Comparison of ENCODE assay signal across 8 cellular contexts in the genomic region with DNA sequence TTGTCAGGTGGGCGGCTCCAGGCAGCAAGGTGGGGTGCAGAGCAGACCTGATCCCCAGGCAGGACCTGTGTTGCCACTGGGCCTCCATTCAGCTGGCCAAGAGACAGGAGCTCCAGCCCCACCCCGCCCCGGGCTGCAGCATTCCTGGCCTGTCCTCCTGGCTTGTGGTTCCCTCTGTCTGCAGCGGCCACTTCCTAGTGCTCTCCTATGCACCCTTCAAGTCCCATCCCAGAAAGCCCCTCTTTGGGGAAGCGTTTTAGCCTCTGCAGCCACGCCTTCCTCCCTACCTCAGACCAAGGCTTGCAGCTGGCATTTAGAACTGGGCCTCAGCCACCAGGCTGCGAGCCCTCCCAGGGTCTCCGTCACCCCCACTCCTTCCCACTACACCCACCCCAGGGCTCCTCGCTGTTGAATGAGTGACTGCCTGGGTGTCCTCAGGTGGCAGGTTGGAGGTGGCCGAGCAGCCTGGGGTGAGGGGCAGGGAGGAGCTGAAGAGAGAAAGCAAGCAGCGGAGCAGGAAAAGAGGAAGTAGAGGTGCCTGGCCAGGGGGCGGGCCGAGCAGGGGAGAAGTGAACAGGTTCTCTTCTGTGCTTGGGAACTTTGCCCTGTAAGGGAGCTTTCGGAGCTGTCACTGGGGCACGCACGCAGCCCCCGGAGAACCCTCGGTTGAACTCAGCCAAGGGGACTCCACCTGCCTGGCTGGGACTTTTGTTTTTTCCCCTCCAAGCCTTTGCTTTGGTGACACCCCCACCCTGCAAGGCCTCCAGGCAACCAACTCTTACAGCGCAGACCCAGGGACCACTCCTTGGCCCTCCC. TPM values are rescaled to one million over a fixed set of nuclear protein-coding genes. Genes with fewer than 3 reads are reported as not detected.
DNase-seq lines count a peak whose midpoint lies in the region; ATAC-seq and TF ChIP-seq lines count a peak whose summit lies in the region.

No MANE protein-coding gene starts in this region.

- H3K4me3 Mint-ChIP-seq in Caco-2 (ENCODE audit: unreplicated experiment) (peak overlapping the region; percentile 92), IgD-negative memory B cell (peak overlapping the region; percentile 87 to 99 (median 96))
- peak overlapping the region; percentile 94 for H3K4me3 Mint-ChIP-seq in activated CD8-positive, alpha-beta T cell treated with anti-CD3 and anti-CD28 coated beads for 36 hours

- no TSS peak for BruUV-seq in Caco-2 (replicated peaks; lab: Mats Ljungman, UMichigan)

- no peaks in the 10 kb centered on the region for H3K27me3 ChIP-seq in Caco-2 (replicated peaks; ENCODE audit: control insufficient read depth, insufficient read depth, low read length)
- H3K27me3 ChIP-seq in right atrium auricular region, result no peaks in the 10 kb centered on the region

- CTCF ChIA-PET in Caco-2 (lab: Charles Lee), result interaction anchor here (0.9 to 2.8 kb wide), 3 partner anchors 20 to 145 kb away, joined by 3 to 15 read pairs (median 3); no protein-coding TSS in a partner anchor
- CTCF ChIA-PET in activated CD8-positive, alpha-beta T cell treated with anti-CD3 and anti-CD28 coated beads for 36 hours (lab: Charles Lee), result interaction anchor here (0.6 to 1.9 kb wide), 8 partner anchors 12 to 169 kb away, joined by 3 to 14 read pairs (median 3); no protein-coding TSS in a partner anchor

- H3K27me3 Mint-ChIP-seq in Caco-2 (ENCODE audit: insufficient read depth, unreplicated experiment) (no peaks in the 10 kb centered on the region), IgD-negative memory B cell (no peaks in the 10 kb centered on the region)
- H3K27me3 Mint-ChIP-seq in activated CD8-positive, alpha-beta T cell treated with anti-CD3 and anti-CD28 coated beads for 36 hours, result no peaks in the 10 kb centered on the region

- H3K9me3 ChIP-seq in Caco-2, result no peaks in the 10 kb centered on the region
- H3K9me3 ChIP-seq in right atrium auricular region, result no peaks in the 10 kb centered on the region

- H3K36me3 ChIP-seq in Caco-2 (ENCODE audit: control insufficient read depth, insufficient read depth, low read length) (peaks cover 21% of the 10 kb centered on the region), right atrium auricular region (peaks cover 24% of the 10 kb centered on the region)

- peak overlapping the region; percentile 79 for H3K27ac Mint-ChIP-seq in Caco-2 (ENCODE audit: unreplicated experiment)
- H3K27ac Mint-ChIP-seq in IgD-negative memory B cell, result peak overlapping the region; percentile 77 to 98 (median 94)
- peak overlapping the region; percentile 93 for H3K27ac Mint-ChIP-seq in activated CD8-positive, alpha-beta T cell treated with anti-CD3 and anti-CD28 coated beads for 36 hours

- peaks cover 43% of the 10 kb centered on the region for H3K4me1 Mint-ChIP-seq in Caco-2 (ENCODE audit: low read depth, unreplicated experiment)
- H3K4me1 Mint-ChIP-seq in IgD-negative memory B cell, result peaks cover 12 to 19% (median 12%) of the 10 kb centered on the region in 3 donors
- H3K4me1 Mint-ChIP-seq in activated CD8-positive, alpha-beta T cell treated with anti-CD3 and anti-CD28 coated beads for 36 hours (ENCODE audit: low read depth), result peaks cover 19% of the 10 kb centered on the region

- H3K4me3 ChIP-seq in Caco-2 (ENCODE audit: low read depth, low read length), result peak overlapping the region; percentile 25
- H3K4me3 ChIP-seq in right atrium auricular region, result peak overlapping the region in 1 of 2 donors; percentile 88
- peak overlapping the region; percentile 15 to 100 (median 96) for H3K4me3 ChIP-seq in skin epidermis

- H3K36me3 Mint-ChIP-seq in Caco-2 (ENCODE audit: insufficient read depth, unreplicated experiment) (peaks cover 44% of the 10 kb centered on the region), IgD-negative memory B cell (peaks cover 11% of the 10 kb centered on the region)
- H3K36me3 Mint-ChIP-seq in activated CD8-positive, alpha-beta T cell treated with anti-CD3 and anti-CD28 coated beads for 36 hours (ENCODE audit: low read depth), result peaks cover 26% of the 10 kb centered on the region

- no peak for TF ChIP-seq CTCF in Caco-2 (IDR thresholded peaks at IDR 0.05; ENCODE audit: insufficient read depth in 1 of 2, low read depth in 1 of 2, low read length in 1 of 2, severe bottlenecking in 1 of 2, unreplicated experiment in 1 of 2)
- no peak for TF ChIP-seq CTCF in activated CD8-positive, alpha-beta T cell treated with anti-CD3 and anti-CD28 coated beads for 36 hours (IDR thresholded peaks at IDR 0.05)
- no peak for TF ChIP-seq CTCF in right atrium auricular region (IDR thresholded peaks at IDR 0.05)

- ATAC-seq in GM21367 (IDR thresholded peaks at IDR 0.05; ENCODE audit: unreplicated experiment), result peak; percentile 32
- ATAC-seq in activated CD8-positive, alpha-beta T cell treated with anti-CD3 and anti-CD28 coated beads for 36 hours, result peak; percentile 32
- no peak for ATAC-seq in HG03457 (IDR thresholded peaks at IDR 0.05; ENCODE audit: unreplicated experiment)

- POLR2A ChIA-PET in Caco-2 (lab: Charles Lee), result interaction anchor here (0.6 to 2.1 kb wide), 5 partner anchors 8 to 111 kb away, joined by 3 to 8 read pairs (median 4); no protein-coding TSS in a partner anchor
- POLR2A ChIA-PET in activated CD8-positive, alpha-beta T cell treated with anti-CD3 and anti-CD28 coated beads for 36 hours (lab: Charles Lee), result interaction anchor here (0.9 to 1.5 kb wide), 3 partner anchors 36 to 96 kb away, joined by 3 to 5 read pairs (median 4); no protein-coding TSS in a partner anchor

- H3K4me1 ChIP-seq in Caco-2 (peaks cover 50% of the 10 kb centered on the region), right atrium auricular region (peaks cover 0 to 26% of the 10 kb centered on the region in 2 donors)

- intact Hi-C loops in Caco-2 (cut with micrococcal nuclease; ENCODE audit: unreplicated experiment), result no loop called here
- intact Hi-C loops in activated CD8-positive, alpha-beta T cell treated with anti-CD3 and anti-CD28 coated beads for 36 hours (cut with micrococcal nuclease), result no loop called here

- H3K9me3 Mint-ChIP-seq in Caco-2 (ENCODE audit: unreplicated experiment) (no peaks in the 10 kb centered on the region), IgD-negative memory B cell (no peaks in the 10 kb centered on the region)
- H3K9me3 Mint-ChIP-seq in activated CD8-positive, alpha-beta T cell treated with anti-CD3 and anti-CD28 coated beads for 36 hours, result no peaks in the 10 kb centered on the region

- DNase-seq in Caco-2, result peak; percentile 81 to 92
- DNase-seq in activated CD8-positive, alpha-beta T cell treated with anti-CD3 and anti-CD28 coated beads for 36 hours, result peak; percentile 87
- no peak for DNase-seq in right atrium auricular region (ENCODE audit: low spot score)
- no peak for DNase-seq in AG08396 (ENCODE audit: low spot score)

- peak overlapping the region; percentile 100 for H3K27ac ChIP-seq in right atrium auricular region
- peak overlapping the region in 19 of 21 experiments; percentile 96 to 100 (median 100) for H3K27ac ChIP-seq in skin epidermis

RNA-seq across cellular contexts. Expression of gene ACTB, which starts 2.3 kb away (rescaled TPM):
- total RNA-seq in Caco-2 (2022), result 3,565 and 4,201 TPM in 2 replicates
- 10,465 TPM for polyA plus RNA-seq in IgD-negative memory B cell
- total RNA-seq in activated CD8-positive, alpha-beta T cell treated with anti-CD3 and anti-CD28 coated beads for 36 hours, result 1,000 to 10,000 TPM; 9,410 to 9,639 TPM
- total RNA-seq in right atrium auricular region, result 1,000 to 10,000 TPM in 1 of 2 donors, 100 to 1,000 TPM in 1; 979 to 1,431 TPM

RNA-seq across cellular contexts. Expression of gene FBXL18, which starts 19.1 kb away (rescaled TPM):
- 22.1 and 24.6 TPM in 2 replicates for total RNA-seq in Caco-2 (2022)
- polyA plus RNA-seq in IgD-negative memory B cell, result 1.3 TPM
- 1 to 10 TPM; 7.5 to 7.7 TPM for total RNA-seq in activated CD8-positive, alpha-beta T cell treated with anti-CD3 and anti-CD28 coated beads for 36 hours
- total RNA-seq in right atrium auricular region, result 1 to 10 TPM; 6.7 to 7.8 TPM

RNA-seq across cellular contexts. Expression of gene FSCN1, which starts 59.9 kb away (rescaled TPM):
- total RNA-seq in Caco-2 (2022) (78.2 and 91.0 TPM in 2 replicates), right atrium auricular region (10 to 100 TPM; 14.4 to 31.2 TPM)
- polyA plus RNA-seq in IgD-negative memory B cell, result 0.80 TPM
- total RNA-seq in activated CD8-positive, alpha-beta T cell treated with anti-CD3 and anti-CD28 coated beads for 36 hours, result 10 to 100 TPM; 24.5 to 25.2 TPM

Comparison
In these comparisons a context has a peak if more than half of its experiments do, and no peak if none do; other contexts are left out.
1. DNase-seq: peak in Caco-2 (2 of 2) and activated CD8-positive, alpha-beta T cell treated with anti-CD3 and anti-CD28 coated beads for 36 hours (single experiment); none in right atrium auricular region (single experiment) and AG08396 (single experiment).
2. Peak in every context shown above with its lines, with median percentiles within 50 percentile points of each other: H3K27ac Mint-ChIP-seq and H3K4me3 Mint-ChIP-seq.